ENCODE assay signal across 20 cellular contexts in the genomic region with DNA sequence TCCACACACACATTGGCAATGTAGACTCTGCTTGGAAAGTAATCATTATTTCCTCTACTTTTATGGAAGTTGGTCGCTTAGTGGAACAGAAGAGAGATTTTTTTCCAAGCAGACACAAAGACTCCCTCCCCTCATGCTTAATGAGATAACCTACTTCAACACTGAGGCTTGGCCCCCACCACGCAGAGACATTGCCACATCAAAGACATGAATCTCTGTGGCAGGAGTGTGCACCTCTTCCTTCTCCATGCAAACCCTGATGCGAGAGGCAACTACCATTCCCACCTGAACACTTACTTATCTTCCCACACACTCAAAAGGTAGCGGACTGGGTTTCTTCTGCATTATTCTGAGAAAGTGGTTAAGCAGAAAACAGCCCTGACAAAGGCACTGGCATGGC. TPM values are rescaled to one million over a fixed set of nuclear protein-coding genes. Genes with fewer than 3 reads are reported as not detected.
DNase-seq lines count a peak whose midpoint lies in the region; ATAC-seq, FAIRE-seq and TF ChIP-seq lines count a peak whose summit lies in the region.
"Had no signal": no experiment of that assay in that cellular context is flagged by ENCODE, and none has a peak within 500 bp of the region (broad histone marks: within the 10 kb centered on the region; RNA-seq: fewer than 3 reads in every experiment).

No MANE protein-coding gene starts in this region.

- H3K4me1 Mint-ChIP-seq in activated naive CD4-positive, alpha-beta T cell treated with anti-CD3 and anti-CD28 coated beads, Interleukin-2, amount 10 ng/mL, durations not matched to agents 7 days and 5 days: peaks cover 22% of the 10 kb centered on the region
- peaks cover 6 to 23% (median 18%) of the 10 kb centered on the region in 7 donors for H3K4me1 Mint-ChIP-seq in naive thymus-derived CD4-positive, alpha-beta T cell

- H3K4me2 ChIP-seq in DND-41 (ENCODE audit: insufficient read depth, low read length): no peak overlapping the region
- no peak overlapping the region for H3K4me2 ChIP-seq in PC-3 (ENCODE audit: low read length)
- no peak overlapping the region for H3K4me2 ChIP-seq in HepG2 (ENCODE audit: low read depth, low read length)
- H3K4me2 ChIP-seq: BLaER1 treated with 17β-estradiol and CSF1 and Interleukin-3, amounts not matched to agents 10 nM and 100 nM had no signal

- TF ChIP-seq EP300 in HepG2 (IDR thresholded peaks at IDR 0.05; ENCODE audit: low read depth in 2 of 2, low read length in 2 of 2) (no peak), HepG2 (CRISPR knock-in tag; IDR thresholded peaks at IDR 0.05; ENCODE audit: borderline replicate concordance) (no peak)

- TF ChIP-seq CTCF in DND-41 (IDR thresholded peaks at IDR 0.05; ENCODE audit: borderline replicate concordance, extremely low read depth, low read length, poor library complexity, severe bottlenecking) (no peak), PC-3 (conservative IDR thresholded peaks at IDR 0.05; ENCODE audit: low read depth, low read length) (no peak), HepG2 (CRISPR knock-in tag; IDR thresholded peaks at IDR 0.05) (no peak)

- H3K27ac Mint-ChIP-seq in activated naive CD4-positive, alpha-beta T cell treated with anti-CD3 and anti-CD28 coated beads, Interleukin-2, amount 10 ng/mL, durations not matched to agents 7 days and 5 days: no peak overlapping the region
- H3K27ac Mint-ChIP-seq in naive thymus-derived CD4-positive, alpha-beta T cell: peak overlapping the region in 4 of 9 donors; percentile 11 to 72 (median 26)
- H3K27ac Mint-ChIP-seq: HFFc6 had no signal

- H3K36me3 Mint-ChIP-seq in activated naive CD4-positive, alpha-beta T cell treated with anti-CD3 and anti-CD28 coated beads, Interleukin-2, amount 10 ng/mL, durations not matched to agents 7 days and 5 days: peaks cover 1% of the 10 kb centered on the region
- H3K36me3 Mint-ChIP-seq in naive thymus-derived CD4-positive, alpha-beta T cell: peaks cover 0 to 15% (median 0%) of the 10 kb centered on the region in 5 donors
- H3K36me3 Mint-ChIP-seq: CD4-positive, CD25-positive, alpha-beta regulatory T cell had no signal

- intact Hi-C loops in PC-3 (cut with micrococcal nuclease): loop anchor here (10.0 kb wide), 2 partner anchors 386 to 426 kb away; partner anchors contain the start of genes GNG5 and SPATA1
- intact Hi-C loops in naive thymus-derived CD4-positive, alpha-beta T cell (cut with micrococcal nuclease): loop anchor here in 1 of 2 donors (10.0 kb wide), 1 partner anchor 626 kb away; the partner anchor contains the start of gene SAMD13
- intact Hi-C loops in HepG2 (cut with micrococcal nuclease; ENCODE audit: unreplicated experiment): no loop called here

- no peak overlapping the region for H3K9ac ChIP-seq in DND-41 (ENCODE audit: low read depth, low read length)
- H3K9ac ChIP-seq in PC-3 (ENCODE audit: low read length): peak overlapping the region; percentile 21; the same call in 1 of the 2 replicates
- no peak overlapping the region for H3K9ac ChIP-seq in HepG2 (ENCODE audit: insufficient read depth, low read depth, low read length)
- H3K9ac ChIP-seq: BLaER1 treated with 17β-estradiol and CSF1 and Interleukin-3, amounts not matched to agents 10 nM and 100 nM had no signal

- H2AFZ ChIP-seq in DND-41 (ENCODE audit: low read depth, low read length) (no peak overlapping the region), PC-3 (ENCODE audit: low read length) (no peak overlapping the region), HepG2 (ENCODE audit: low read length) (no peak overlapping the region)

- no peaks in the 10 kb centered on the region for H3K36me3 ChIP-seq in DND-41 (ENCODE audit: insufficient read depth, low read length)
- no peaks in the 10 kb centered on the region for H3K36me3 ChIP-seq in PC-3 (ENCODE audit: low read depth, low read length)
- H3K36me3 ChIP-seq in naive thymus-derived CD4-positive, alpha-beta T cell (ENCODE audit: control insufficient read depth in 2 of 3, insufficient read depth in 3 of 3, low read length in 3 of 3): no peaks in the 10 kb centered on the region
- no peaks in the 10 kb centered on the region for H3K36me3 ChIP-seq in HepG2 (replicated peaks in 1 of 2; ENCODE audit: control insufficient read depth in 1 of 2, insufficient read depth in 2 of 2, low read length in 2 of 2)
- H3K36me3 ChIP-seq: BLaER1 treated with 17β-estradiol and CSF1 and Interleukin-3, amounts not matched to agents 10 nM and 100 nM had no signal

- H3K27ac ChIP-seq in DND-41 (ENCODE audit: low read length): no peak overlapping the region
- H3K27ac ChIP-seq in PC-3 (ENCODE audit: low read length): peak overlapping the region; percentile 52; the same call in 1 of the 2 replicates
- no peak overlapping the region for H3K27ac ChIP-seq in naive thymus-derived CD4-positive, alpha-beta T cell (ENCODE audit: low read depth, low read length)
- no peak overlapping the region for H3K27ac ChIP-seq in HepG2 (ENCODE audit: extremely low read length, insufficient read depth, low read length)
- H3K27ac ChIP-seq: BLaER1 treated with 17β-estradiol and CSF1 and Interleukin-3, amounts not matched to agents 10 nM and 100 nM had no signal

- POLR2A ChIA-PET in PC-3 (lab: Charles Lee; ENCODE audit: unreplicated experiment): no interaction called here
- POLR2A ChIA-PET in naive thymus-derived CD4-positive, alpha-beta T cell (lab: Charles Lee): no interaction called here
- POLR2A ChIA-PET in HepG2 (lab: Yijun Ruan, JAX): no interaction called here

- H4K20me1 ChIP-seq in DND-41 (ENCODE audit: insufficient read depth, low read length): no peaks in the 10 kb centered on the region
- no peaks in the 10 kb centered on the region for H4K20me1 ChIP-seq in PC-3 (ENCODE audit: low read length)
- H4K20me1 ChIP-seq in HepG2 (ENCODE audit: insufficient read depth, low read length): no peaks in the 10 kb centered on the region
- H4K20me1 ChIP-seq: BLaER1 treated with 17β-estradiol and CSF1 and Interleukin-3, amounts not matched to agents 10 nM and 100 nM had no signal

- no peaks in the 10 kb centered on the region for H3K9me2 ChIP-seq in PC-3 (replicated peaks; ENCODE audit: low read length)

- BruUV-seq in PC-3 (replicated peaks; lab: Mats Ljungman, UMichigan) (no TSS peak), HepG2 (replicated peaks; lab: Mats Ljungman, UMichigan) (no TSS peak)

- DNase-seq in activated naive CD4-positive, alpha-beta T cell treated with anti-CD3 and anti-CD28 coated beads, Interleukin-2, amount 10 ng/mL, durations not matched to agents 7 days and 5 days: peak; percentile 33
- no peak for DNase-seq in activated naive CD4-positive, alpha-beta T cell treated with anti-CD3 and anti-CD28 coated beads, Interleukin-2, amount 50 U/mL, for 16 hours
- DNase-seq in DND-41 (peak; percentile 66), PC-3 (no peak), HepG2 (ENCODE audit: low spot score) (no peak)
- no peak for DNase-seq in naive thymus-derived CD4-positive, alpha-beta T cell
- DNase-seq: ACHN; Calu3; CD4-positive, CD25-positive, alpha-beta regulatory T cell; DMS 273 treated with DMSO at 0.1 percent for 48 hours; HCEC 1CT; HFFc6 had no signal

- 0% methylated on average over 4 of the region's 4 CpGs for WGBS in HepG2 (ENCODE audit: low lambda C conversion rate)

- ATAC-seq in DND-41 (ENCODE audit: insufficient read depth, low read depth): peak; percentile 100
- no peak for ATAC-seq in PC-3
- peak; percentile 32 for ATAC-seq in naive thymus-derived CD4-positive, alpha-beta T cell
- ATAC-seq in HepG2: no peak
- ATAC-seq in GM21576 (IDR thresholded peaks at IDR 0.05; ENCODE audit: unreplicated experiment): no peak
- ATAC-seq in GM18868 (IDR thresholded peaks at IDR 0.05; ENCODE audit: unreplicated experiment): no peak

- CTCF ChIA-PET in activated naive CD4-positive, alpha-beta T cell treated with anti-CD3 and anti-CD28 coated beads, Interleukin-2, amount 10 ng/mL, durations not matched to agents 7 days and 5 days (lab: Charles Lee): interaction anchor here (1.7 kb wide), 1 partner anchor 158 kb away, joined by 5 read pairs; no protein-coding TSS in a partner anchor
- CTCF ChIA-PET in PC-3 (lab: Charles Lee): no interaction called here
- CTCF ChIA-PET in naive thymus-derived CD4-positive, alpha-beta T cell (lab: Charles Lee): interaction anchor here (1.3 kb wide), 1 partner anchor 11 kb away, joined by 3 read pairs; no protein-coding TSS in a partner anchor
- CTCF ChIA-PET in HepG2 (lab: Yijun Ruan, JAX; ENCODE audit: low intra/inter-chr PET ratio, low total read pairs): no interaction called here

- no peak for FAIRE-seq in HepG2 (lab: Jason Lieb, UNC)
- FAIRE-seq: GM12891, GM19239, H1 had no signal

- H3K9me3 Mint-ChIP-seq in activated naive CD4-positive, alpha-beta T cell treated with anti-CD3 and anti-CD28 coated beads, Interleukin-2, amount 10 ng/mL, durations not matched to agents 7 days and 5 days: no peaks in the 10 kb centered on the region
- no peaks in the 10 kb centered on the region for H3K9me3 Mint-ChIP-seq in naive thymus-derived CD4-positive, alpha-beta T cell
- H3K9me3 Mint-ChIP-seq: HFFc6 had no signal

- no peaks in the 10 kb centered on the region for H3K27me3 Mint-ChIP-seq in activated naive CD4-positive, alpha-beta T cell treated with anti-CD3 and anti-CD28 coated beads, Interleukin-2, amount 10 ng/mL, durations not matched to agents 7 days and 5 days
- no peaks in the 10 kb centered on the region for H3K27me3 Mint-ChIP-seq in naive thymus-derived CD4-positive, alpha-beta T cell

- H3K4me3 Mint-ChIP-seq in activated naive CD4-positive, alpha-beta T cell treated with anti-CD3 and anti-CD28 coated beads, Interleukin-2, amount 10 ng/mL, durations not matched to agents 7 days and 5 days: no peak overlapping the region
- H3K4me3 Mint-ChIP-seq in naive thymus-derived CD4-positive, alpha-beta T cell: peak overlapping the region in 6 of 10 donors; percentile 0 to 56 (median 47)
- H3K4me3 Mint-ChIP-seq: HFFc6 had no signal

- H3K27me3 ChIP-seq in DND-41 (ENCODE audit: insufficient read depth, low read length, poor library complexity) (peaks cover 11% of the 10 kb centered on the region), PC-3 (ENCODE audit: low read length) (no peaks in the 10 kb centered on the region), HepG2 (ENCODE audit: control insufficient read depth in 1 of 2, insufficient read depth in 2 of 2, low read length in 2 of 2) (0 out of 5 replicates have a peak, but pooled peaks cover 0 to 3% of the 10 kb centered on the region in 2 experiments)
- H3K27me3 ChIP-seq in naive thymus-derived CD4-positive, alpha-beta T cell (ENCODE audit: control insufficient read depth in 2 of 2, insufficient read depth in 2 of 2, low read length in 2 of 2): no peaks in the 10 kb centered on the region
- H3K27me3 ChIP-seq: BLaER1 treated with 17β-estradiol and CSF1 and Interleukin-3, amounts not matched to agents 10 nM and 100 nM had no signal

- in situ Hi-C loops in HepG2 (cut with HindIII; ENCODE audit: extremely low pct_ligation_motif_present, low pct_unique_long_range_greater_than_20kb): loop anchor here (10.0 kb wide), 1 partner anchor 156 kb away; no protein-coding TSS in a partner anchor

- no peaks in the 10 kb centered on the region for H3K9me3 ChIP-seq in DND-41 (ENCODE audit: insufficient read depth, low read length, severe bottlenecking)
- H3K9me3 ChIP-seq in PC-3 (ENCODE audit: low read length): no peaks in the 10 kb centered on the region
- H3K9me3 ChIP-seq in naive thymus-derived CD4-positive, alpha-beta T cell (ENCODE audit: control insufficient read depth in 2 of 3, low read length in 3 of 3): no peaks in the 10 kb centered on the region
- no peaks in the 10 kb centered on the region for H3K9me3 ChIP-seq in HepG2 (ENCODE audit: low read length)
- H3K9me3 ChIP-seq: BLaER1 treated with 17β-estradiol and CSF1 and Interleukin-3, amounts not matched to agents 10 nM and 100 nM had no signal

- H3K79me2 ChIP-seq in DND-41 (ENCODE audit: insufficient read depth, low read length): no peaks in the 10 kb centered on the region
- no peaks in the 10 kb centered on the region for H3K79me2 ChIP-seq in PC-3 (ENCODE audit: low read length)
- no peaks in the 10 kb centered on the region for H3K79me2 ChIP-seq in HepG2 (ENCODE audit: insufficient read depth, low read length)

- H3F3A ChIP-seq in PC-3 (ENCODE audit: low read length, unreplicated experiment): no peaks in the 10 kb centered on the region

- H3K4me3 ChIP-seq in DND-41 (ENCODE audit: low read depth in 1 of 2, low read length in 2 of 2) (no peak overlapping the region), PC-3 (ENCODE audit: low read length) (no peak overlapping the region), HepG2 (replicated peaks in 1 of 3; ENCODE audit: insufficient read depth in 1 of 3, low read depth in 2 of 3, low read length in 3 of 3) (no peak overlapping the region)
- H3K4me3 ChIP-seq in naive thymus-derived CD4-positive, alpha-beta T cell (ENCODE audit: low read length): no peak overlapping the region
- H3K4me3 ChIP-seq: BLaER1 treated with 17β-estradiol and CSF1 and Interleukin-3, amounts not matched to agents 10 nM and 100 nM had no signal

- TF ChIP-seq POLR2A in HepG2 (IDR thresholded peaks at IDR 0.05; ENCODE audit: insufficient read depth in 1 of 2, low read depth in 2 of 2, low read length in 2 of 2): no peak

- TF ChIP-seq RAD21 in HepG2 (CRISPR knock-in tag; IDR thresholded peaks at IDR 0.05): no peak

- H3K4me1 ChIP-seq in DND-41 (ENCODE audit: insufficient read depth, low read length) (peaks cover 6% of the 10 kb centered on the region), PC-3 (ENCODE audit: insufficient read depth, low read length) (peaks cover 23% of the 10 kb centered on the region), HepG2 (ENCODE audit: insufficient read depth, low read length) (no peaks in the 10 kb centered on the region)
- H3K4me1 ChIP-seq in naive thymus-derived CD4-positive, alpha-beta T cell (ENCODE audit: control insufficient read depth in 2 of 2, insufficient read depth in 2 of 2, low read length in 2 of 2): peaks cover 0 to 11% of the 10 kb centered on the region in 2 donors
- H3K4me1 ChIP-seq: BLaER1 treated with 17β-estradiol and CSF1 and Interleukin-3, amounts not matched to agents 10 nM and 100 nM had no signal

RNA-seq across cellular contexts. Expression of gene LPAR3, which starts 37.3 kb away (rescaled TPM):
- total RNA-seq in PC-3 (2014; rRNA removed) (9.8 and 13.0 TPM in 2 replicates), HepG2 (2016; rRNA removed; fragmentation: Illumina TruSeq; extraction: Trizol) (not detected in 2 replicates)
- 1 to 10 TPM in 1 of 5 experiments, under 1 TPM in 4; 0.29 to 1.1 (median 0.97) TPM for total RNA-seq in naive thymus-derived CD4-positive, alpha-beta T cell
- polyA plus RNA-seq in naive thymus-derived CD4-positive, alpha-beta T cell: under 1 TPM; 0.54 to 0.60 TPM
- total RNA-seq in HepG2 (2016; cell fraction: cytosol; rRNA removed; fragmentation: Illumina TruSeq; extraction: Trizol; ENCODE audit: low read depth): not detected in 2 replicates
- total RNA-seq in HepG2 (2016; cell fraction: insoluble cytoplasmic fraction; rRNA removed; fragmentation: Illumina TruSeq; extraction: Trizol): not detected in 2 replicates
- total RNA-seq in HepG2 (2016; cell fraction: membrane; rRNA removed; fragmentation: Illumina TruSeq; extraction: Trizol): not detected in 2 replicates
- total RNA-seq in HepG2 (2016; cell fraction: nucleus; rRNA removed; fragmentation: Illumina TruSeq; extraction: Trizol): not detected in 2 replicates
- polyA plus RNA-seq in HepG2 (2011; rRNA removed): not detected in 2 replicates
- not detected in 2 replicates for polyA plus RNA-seq in HepG2 (2011; cell fraction: cytosol; rRNA removed)
- not detected in 2 replicates for polyA plus RNA-seq in HepG2 (2011; cell fraction: nucleus; rRNA removed)
- not detected in 2 replicates for polyA plus RNA-seq in HepG2 (2012)
- polyA plus RNA-seq in HepG2 (2016; cell fraction: cytosol; fragmentation: Illumina TruSeq; extraction: Trizol; ENCODE audit: low read depth): not detected in 2 replicates
- polyA plus RNA-seq in HepG2 (2016; cell fraction: insoluble cytoplasmic fraction; fragmentation: Illumina TruSeq; extraction: Trizol; ENCODE audit: low read depth): not detected in 2 replicates
- not detected in 2 replicates for polyA plus RNA-seq in HepG2 (2016; cell fraction: membrane; fragmentation: Illumina TruSeq; extraction: Trizol; ENCODE audit: low read depth)
- polyA plus RNA-seq in HepG2 (2016; cell fraction: nucleus; fragmentation: Illumina TruSeq; extraction: Trizol; ENCODE audit: insufficient read depth, low read depth): not detected in 2 replicates
- polyA minus RNA-seq in HepG2 (2011; rRNA and poly(A)+ RNA removed; ENCODE audit: low replicate concordance): not detected in 2 replicates
- polyA minus RNA-seq in HepG2 (2011; cell fraction: cytosol; rRNA and poly(A)+ RNA removed): not detected in 2 replicates
- polyA minus RNA-seq in HepG2 (2011; cell fraction: nucleus; rRNA and poly(A)+ RNA removed): not detected in 2 replicates
- total RNA-seq: A172, G401 had no signal
- polyA plus RNA-seq: CD4-positive, CD25-positive, alpha-beta regulatory T cell had no signal

Comparison
In these comparisons a context has a peak if more than half of its experiments do, and no peak if none do; other contexts are left out.
1. DNase-seq: peak in activated naive CD4-positive, alpha-beta T cell treated with anti-CD3 and anti-CD28 coated beads, Interleukin-2, amount 10 ng/mL, durations not matched to agents 7 days and 5 days (single experiment) and DND-41 (single experiment); none in activated naive CD4-positive, alpha-beta T cell treated with anti-CD3 and anti-CD28 coated beads, Interleukin-2, amount 50 U/mL, for 16 hours (single experiment), PC-3 (single experiment), naive thymus-derived CD4-positive, alpha-beta T cell (0 of 9) and HepG2 (single experiment).
2. ATAC-seq: peak in DND-41 (single experiment) and naive thymus-derived CD4-positive, alpha-beta T cell (single experiment); none in PC-3 (single experiment), HepG2 (single experiment), GM21576 (single experiment) and GM18868 (single experiment).
3. CTCF ChIA-PET loops: an anchor here in activated naive CD4-positive, alpha-beta T cell treated with anti-CD3 and anti-CD28 coated beads, Interleukin-2, amount 10 ng/mL, durations not matched to agents 7 days and 5 days (1.7 kb wide) and naive thymus-derived CD4-positive, alpha-beta T cell (1.3 kb wide); none called in PC-3 and HepG2.